In the genomic region with DNA sequence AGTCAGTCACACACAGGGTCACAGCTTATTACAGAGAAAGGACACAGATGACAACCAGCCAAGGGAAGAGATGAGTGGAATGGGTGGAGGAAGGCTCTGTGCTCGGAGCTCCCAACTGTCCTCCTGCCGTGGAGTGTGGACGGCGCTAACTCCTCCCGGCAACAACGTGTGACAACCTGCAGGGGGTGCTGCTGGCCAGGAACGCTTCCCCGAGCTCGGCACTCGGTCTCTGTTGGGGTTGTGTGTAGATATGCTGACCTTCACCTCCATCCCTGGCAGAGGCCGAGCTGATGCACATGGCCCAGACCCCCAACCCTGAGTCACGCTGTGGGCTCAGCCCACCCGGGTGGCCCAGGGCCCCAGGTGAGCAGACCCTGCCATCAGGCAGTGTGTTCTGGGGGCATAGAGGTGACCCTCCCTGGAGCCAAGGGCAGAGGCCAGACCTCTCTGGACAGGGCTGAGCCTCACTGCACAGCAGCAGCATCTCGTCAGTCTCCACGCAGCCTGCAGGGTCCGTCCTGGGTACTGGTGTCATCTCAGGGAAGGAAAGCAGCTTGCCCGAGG, we compare ENCODE assay signal across 11 cellular contexts. TPM values are rescaled to one million over a fixed set of nuclear protein-coding genes. Genes with fewer than 3 reads are reported as not detected.
DNase-seq lines count a peak whose midpoint lies in the region; ATAC-seq and TF ChIP-seq lines count a peak whose summit lies in the region.
"Had no signal": no experiment of that assay in that cellular context is flagged by ENCODE, and none has a peak within 500 bp of the region (broad histone marks: within the 10 kb centered on the region; RNA-seq: fewer than 3 reads in every experiment).

No MANE protein-coding gene starts in this region.

- H3K27me3 Mint-ChIP-seq in endothelial cell (ENCODE audit: unreplicated experiment) (peaks cover 7% of the 10 kb centered on the region), nephron progenitor cell (ENCODE audit: low read depth, poor library complexity) (no peaks in the 10 kb centered on the region)

- ATAC-seq in GM21423 (IDR thresholded peaks at IDR 0.05; ENCODE audit: unreplicated experiment) (no peak), HG03280 (IDR thresholded peaks at IDR 0.05; ENCODE audit: unreplicated experiment) (no peak), GM18868 (IDR thresholded peaks at IDR 0.05; ENCODE audit: unreplicated experiment) (no peak)

- H3K9me3 Mint-ChIP-seq in endothelial cell (ENCODE audit: unreplicated experiment) (no peaks in the 10 kb centered on the region), nephron progenitor cell (peaks cover 6% of the 10 kb centered on the region)

- peak; percentile 30; the same call in 1 of the 2 replicates for TF ChIP-seq CTCF in LNCaP clone FGC (IDR thresholded peaks at IDR 0.05; ENCODE audit: control insufficient read depth, extremely low read depth, insufficient read depth)
- peak; percentile 58 for TF ChIP-seq CTCF in endothelial cell (IDR thresholded peaks at IDR 0.05; ENCODE audit: unreplicated experiment)
- no peak for TF ChIP-seq CTCF in nephron progenitor cell (IDR thresholded peaks at IDR 0.05)

- peaks cover 21% of the 10 kb centered on the region for H3K36me3 Mint-ChIP-seq in endothelial cell (ENCODE audit: low read depth, unreplicated experiment)
- H3K36me3 Mint-ChIP-seq in nephron progenitor cell (ENCODE audit: low read depth) = peaks cover 72% of the 10 kb centered on the region

- H3K27ac Mint-ChIP-seq in endothelial cell (ENCODE audit: unreplicated experiment) (no peak overlapping the region), nephron progenitor cell (no peak overlapping the region)

- H3K4me1 Mint-ChIP-seq in endothelial cell (ENCODE audit: unreplicated experiment) (peaks cover 24% of the 10 kb centered on the region), nephron progenitor cell (peaks cover 20% of the 10 kb centered on the region)

- no peak overlapping the region for H3K4me3 ChIP-seq in LNCaP clone FGC (ENCODE audit: low read depth, low read length)
- H3K4me3 ChIP-seq: coronary artery had no signal

- DNase-seq in ELF-1 (ENCODE audit: low read depth, low spot score) (peak; percentile 50), LNCaP clone FGC (ENCODE audit: low read depth) (no peak), endothelial cell (ENCODE audit: low spot score) (peak; percentile 58), nephron progenitor cell (peak; percentile 30), NCI-H1105 treated with DMSO at 0.1 percent for 48 hours (lab: John Stamatoyannopoulos, UW) (no peak)
- DNase-seq: activated CD4-positive, CD25-positive, alpha-beta regulatory T cell treated with anti-CD3 and anti-CD28 coated beads, Interleukin-2, amount 50 U/mL, for 72 hours; NCI-H446 treated with DMSO at 0.1 percent for 48 hours had no signal

- H3K4me3 Mint-ChIP-seq in endothelial cell (ENCODE audit: unreplicated experiment) (peak overlapping the region; percentile 25), nephron progenitor cell (no peak overlapping the region)

RNA-seq across cellular contexts. Expression of gene ZNF444, which starts 14.1 kb away (rescaled TPM):
- total RNA-seq in endothelial cell (ENCODE audit: unreplicated experiment) = 40.8 TPM

RNA-seq across cellular contexts. Expression of gene GALP, which starts 20.6 kb away (rescaled TPM):
- not detected for total RNA-seq in endothelial cell (ENCODE audit: unreplicated experiment)

RNA-seq across cellular contexts. Expression of gene ZNF787, which starts 34.1 kb away (rescaled TPM):
- 31.2 TPM for total RNA-seq in endothelial cell (ENCODE audit: unreplicated experiment)

RNA-seq across cellular contexts. Expression of gene ZSCAN5B, which starts 42.4 kb away (rescaled TPM):
- not detected for total RNA-seq in endothelial cell (ENCODE audit: unreplicated experiment)

RNA-seq across cellular contexts. Expression of gene ZSCAN5C, which starts 46.9 kb away (rescaled TPM):
- total RNA-seq in endothelial cell (ENCODE audit: unreplicated experiment) = not detected

Comparison
In these comparisons a context has a peak if more than half of its experiments do, and no peak if none do; other contexts are left out.
1. DNase-seq: peak in ELF-1 (single experiment), endothelial cell (single experiment) and nephron progenitor cell (single experiment); none in LNCaP clone FGC (single experiment) and NCI-H1105 treated with DMSO at 0.1 percent for 48 hours (single experiment).